In the genomic region with DNA sequence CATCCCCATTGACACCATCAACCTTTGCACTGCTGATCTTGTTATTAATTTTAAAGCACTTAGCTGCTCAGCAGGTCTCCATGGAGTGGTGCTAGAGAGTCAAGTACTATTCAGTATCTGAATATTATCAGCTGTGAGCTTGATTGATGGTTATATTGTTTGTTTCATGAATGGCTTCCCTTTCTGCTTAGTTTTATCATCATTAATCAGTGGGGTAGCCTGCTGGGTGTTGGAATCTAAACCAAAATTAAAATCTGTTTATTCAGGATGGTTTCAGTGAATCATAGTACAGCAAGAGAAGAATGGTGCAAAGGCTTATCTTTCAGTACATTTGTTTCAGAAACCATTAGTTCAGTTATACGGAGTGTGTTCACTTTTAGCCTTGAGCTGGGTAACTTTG, we compare ENCODE assay signal across 8 cellular contexts. TPM values are rescaled to one million over a fixed set of nuclear protein-coding genes. Genes with fewer than 3 reads are reported as not detected.
DNase-seq lines count a peak whose midpoint lies in the region; ATAC-seq and TF ChIP-seq lines count a peak whose summit lies in the region.

No MANE protein-coding gene starts in this region.

- no TSS peak for BruUV-seq in Calu3 (replicated peaks; lab: Mats Ljungman, UMichigan)

- TF ChIP-seq CTCF in Calu3 (IDR thresholded peaks at IDR 0.05; ENCODE audit: unreplicated experiment) (no peak), SK-N-SH (IDR thresholded peaks at IDR 0.05) (peak; percentile 73)

- DNase-seq in Calu3 (peak; percentile 7), Kasumi-1 (lab: John Stamatoyannopoulos, UW) (peak; percentile 40 to 61), SK-N-SH (peak; percentile 26), inferior parietal cortex (ENCODE audit: extremely low spot score) (peak; percentile 55), T-helper 17 cell (no peak), SKM-1 treated with dmso at 0.1 percent for 144 hours (lab: John Stamatoyannopoulos, UW; ENCODE audit: unreplicated experiment) (no peak)

- H3K27ac ChIP-seq in SK-N-SH (ENCODE audit: low read depth in 2 of 2, low read length in 1 of 2): no peak overlapping the region

- POLR2A ChIA-PET in SK-N-SH (lab: Yijun Ruan, JAX): no interaction called here

- TF ChIP-seq RAD21 in SK-N-SH (IDR thresholded peaks at IDR 0.05; ENCODE audit: low read length): peak; percentile 69

- H3K27me3 Mint-ChIP-seq in Calu3 (ENCODE audit: unreplicated experiment) (no peaks in the 10 kb centered on the region), T-helper 17 cell (peaks cover 19% of the 10 kb centered on the region)

- no peaks in the 10 kb centered on the region for H3K79me2 ChIP-seq in SK-N-SH (ENCODE audit: insufficient read depth)

- H3K36me3 ChIP-seq in SK-N-SH (replicated peaks in 1 of 2; ENCODE audit: control insufficient read depth in 1 of 2, insufficient read depth in 2 of 2, low read length in 1 of 2): no peaks in the 10 kb centered on the region

- H2AFZ ChIP-seq in SK-N-SH (ENCODE audit: low read depth): no peak overlapping the region

- H3F3A ChIP-seq in SK-N-SH (replicated peaks; ENCODE audit: insufficient read depth): no peaks in the 10 kb centered on the region

- CTCF ChIA-PET in Calu3 (lab: Charles Lee) (interaction anchor here (1.4 kb wide), 1 partner anchor 72 kb away, joined by 6 read pairs; no protein-coding TSS in a partner anchor), SK-N-SH (lab: Yijun Ruan, JAX) (interaction anchor here (0.6 to 3.0 kb wide), 22 partner anchors 9 to 589 kb away, joined by 3 to 44 read pairs (median 5); no protein-coding TSS in a partner anchor)

- WGBS in SK-N-SH (ENCODE audit: low lambda C conversion rate): 20% methylated on average over 1 of the region's 1 CpG

- ATAC-seq in GM19395 (IDR thresholded peaks at IDR 0.05; ENCODE audit: unreplicated experiment) (peak; percentile 67), T-helper 17 cell (no peak), HG03439 (IDR thresholded peaks at IDR 0.05; ENCODE audit: unreplicated experiment) (no peak)

- H3K27ac Mint-ChIP-seq in Calu3 (ENCODE audit: unreplicated experiment): no peak overlapping the region
- H3K27ac Mint-ChIP-seq in T-helper 17 cell: no peak overlapping the region

- H3K27me3 ChIP-seq in SK-N-SH (ENCODE audit: insufficient read depth): peaks cover 6% of the 10 kb centered on the region; the same call in 1 of the 2 replicates

- H3K4me3 ChIP-seq in SK-N-SH (ENCODE audit: low read depth in 2 of 2, low read length in 1 of 2): no peak overlapping the region

- H3K36me3 Mint-ChIP-seq in Calu3 (ENCODE audit: insufficient read depth, unreplicated experiment): no peaks in the 10 kb centered on the region
- H3K36me3 Mint-ChIP-seq in T-helper 17 cell (ENCODE audit: low read depth): peaks cover 3% of the 10 kb centered on the region

- intact Hi-C loops in Calu3 (cut with micrococcal nuclease; ENCODE audit: unreplicated experiment): loop anchor here (1.0 kb wide), 2 partner anchors 72 to 258 kb away; no protein-coding TSS in a partner anchor

- no peak for TF ChIP-seq EP300 in SK-N-SH (IDR thresholded peaks at IDR 0.05; ENCODE audit: borderline replicate concordance in 1 of 2, low read depth in 1 of 2, low read length in 1 of 2)

- H3K9ac ChIP-seq in SK-N-SH: no peak overlapping the region

- no peak overlapping the region for H3K4me3 Mint-ChIP-seq in Calu3 (ENCODE audit: low read depth, unreplicated experiment)
- H3K4me3 Mint-ChIP-seq in T-helper 17 cell: no peak overlapping the region

- H3K4me1 ChIP-seq in SK-N-SH (ENCODE audit: control insufficient read depth in 1 of 2, insufficient read depth in 2 of 2, low read depth in 1 of 2, low read length in 1 of 2): no peaks in the 10 kb centered on the region

- no peaks in the 10 kb centered on the region for H3K4me1 Mint-ChIP-seq in Calu3 (ENCODE audit: low read depth, unreplicated experiment)
- peaks cover 2% of the 10 kb centered on the region for H3K4me1 Mint-ChIP-seq in T-helper 17 cell

- H3K9me2 ChIP-seq in SK-N-SH: no peaks in the 10 kb centered on the region

- no peaks in the 10 kb centered on the region for H4K20me1 ChIP-seq in SK-N-SH (ENCODE audit: insufficient read depth)

- no peaks in the 10 kb centered on the region for H3K9me3 ChIP-seq in SK-N-SH
- no peaks in the 10 kb centered on the region for H3K9me3 ChIP-seq in T-helper 17 cell (ENCODE audit: control insufficient read depth, low read length, poor library complexity, severe bottlenecking)

- no peaks in the 10 kb centered on the region for H3K9me3 Mint-ChIP-seq in Calu3 (ENCODE audit: low read depth, unreplicated experiment)

- no peak overlapping the region for H3K4me2 ChIP-seq in SK-N-SH

TF ChIP-seq in SK-N-SH, 30 proteins besides CTCF, POLR2A, EP300 and RAD21:
- TF ChIP-seq CHD2 (IDR thresholded peaks at IDR 0.05; ENCODE audit: low read length, partially characterized antibody) (no peak), SMC3 (IDR thresholded peaks at IDR 0.05; ENCODE audit: low read depth, low read length) (peak; percentile 76), GATA2 (CRISPR knock-in tag; IDR thresholded peaks at IDR 0.05) (peak; percentile 36; the same call in 1 of the 2 replicates)
- TF ChIP-seq, protein P1, sequence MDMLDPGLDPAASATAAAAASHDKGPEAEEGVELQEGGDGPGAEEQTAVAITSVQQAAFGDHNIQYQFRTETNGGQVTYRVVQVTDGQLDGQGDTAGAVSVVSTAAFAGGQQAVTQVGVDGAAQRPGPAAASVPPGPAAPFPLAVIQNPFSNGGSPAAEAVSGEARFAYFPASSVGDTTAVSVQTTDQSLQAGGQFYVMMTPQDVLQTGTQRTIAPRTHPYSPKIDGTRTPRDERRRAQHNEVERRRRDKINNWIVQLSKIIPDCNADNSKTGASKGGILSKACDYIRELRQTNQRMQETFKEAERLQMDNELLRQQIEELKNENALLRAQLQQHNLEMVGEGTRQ (IDR thresholded peaks at IDR 0.05; ENCODE audit: borderline replicate concordance, low read depth, low read length): no peak
- TF ChIP-seq, protein P2, sequence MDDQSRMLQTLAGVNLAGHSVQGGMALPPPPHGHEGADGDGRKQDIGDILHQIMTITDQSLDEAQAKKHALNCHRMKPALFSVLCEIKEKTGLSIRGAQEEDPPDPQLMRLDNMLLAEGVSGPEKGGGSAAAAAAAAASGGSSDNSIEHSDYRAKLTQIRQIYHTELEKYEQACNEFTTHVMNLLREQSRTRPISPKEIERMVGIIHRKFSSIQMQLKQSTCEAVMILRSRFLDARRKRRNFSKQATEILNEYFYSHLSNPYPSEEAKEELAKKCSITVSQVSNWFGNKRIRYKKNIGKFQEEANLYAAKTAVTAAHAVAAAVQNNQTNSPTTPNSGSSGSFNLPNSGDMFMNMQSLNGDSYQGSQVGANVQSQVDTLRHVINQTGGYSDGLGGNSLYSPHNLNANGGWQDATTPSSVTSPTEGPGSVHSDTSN (IDR thresholded peaks at IDR 0.05): peak; percentile 49
TF ChIP-seq in SK-N-SH: peak in this region for 3.

RNA-seq across cellular contexts. Expression of a gene that starts 42.5 kb away (rescaled TPM):
- total RNA-seq in Calu3 (2022) (5.2 and 8.0 TPM in 2 replicates), T-helper 17 cell (not detected)
- 0.02 and 0.03 TPM in 2 replicates for polyA plus RNA-seq in SK-N-SH (2012; rRNA removed)
- 0.01 TPM in 2 replicates for polyA plus RNA-seq in SK-N-SH (2012; cell fraction: cytosol; rRNA removed)
- polyA plus RNA-seq in SK-N-SH (2012; cell fraction: nucleus; rRNA removed): 0.01 TPM in 1 of 2 replicates, not detected in the other

Comparison
In these comparisons a context has a peak if more than half of its experiments do, and no peak if none do; other contexts are left out.
1. DNase-seq: peak in Calu3 (single experiment), Kasumi-1 (2 of 2), SK-N-SH (single experiment) and inferior parietal cortex (single experiment); none in T-helper 17 cell (0 of 3) and SKM-1 treated with dmso at 0.1 percent for 144 hours (single experiment).